Comparison of ENCODE assay signal across 1 cellular context in genomic region chr2:191347881-191348280, GRCh38.
TF ChIP-seq lines count a peak whose summit lies in the region.

No MANE protein-coding gene starts in this region.

TF ChIP-seq in GM23338, 12 proteins besides CTCF, POLR2A, EP300 and RAD21 (continued from another document):
- no peak for TF ChIP-seq ZNF462 (CRISPR knock-in tag; IDR thresholded peaks at IDR 0.05)
- TF ChIP-seq, protein P1, sequence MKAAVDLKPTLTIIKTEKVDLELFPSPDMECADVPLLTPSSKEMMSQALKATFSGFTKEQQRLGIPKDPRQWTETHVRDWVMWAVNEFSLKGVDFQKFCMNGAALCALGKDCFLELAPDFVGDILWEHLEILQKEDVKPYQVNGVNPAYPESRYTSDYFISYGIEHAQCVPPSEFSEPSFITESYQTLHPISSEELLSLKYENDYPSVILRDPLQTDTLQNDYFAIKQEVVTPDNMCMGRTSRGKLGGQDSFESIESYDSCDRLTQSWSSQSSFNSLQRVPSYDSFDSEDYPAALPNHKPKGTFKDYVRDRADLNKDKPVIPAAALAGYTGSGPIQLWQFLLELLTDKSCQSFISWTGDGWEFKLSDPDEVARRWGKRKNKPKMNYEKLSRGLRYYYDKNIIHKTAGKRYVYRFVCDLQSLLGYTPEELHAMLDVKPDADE (IDR thresholded peaks at IDR 0.05), result no peak
- TF ChIP-seq EZH2phosphoT487 (IDR thresholded peaks at IDR 0.05; ENCODE audit: unreplicated experiment), result no peak
